ENCODE assay signal across 8 cellular contexts in genomic region chr4:112637552-112637866, GRCh38. TPM values are rescaled to one million over a fixed set of nuclear protein-coding genes. Genes with fewer than 3 reads are reported as not detected.
A peak's percentile ranks its signal among the peaks of the same experiment; 100 is the strongest.
DNase-seq lines count a peak whose midpoint lies in the region; ATAC-seq and TF ChIP-seq lines count a peak whose summit lies in the region.

No MANE protein-coding gene starts in this region.

- H3K9me3 Mint-ChIP-seq in stimulated activated effector memory CD8-positive, alpha-beta T cell treated with anti-CD3 and anti-CD28 coated beads, Interleukin-12 subunit alpha, Interleukin-12 subunit beta, amount 100 ng/mL, for 72 hours: no peaks in the 10 kb centered on the region

- intact Hi-C loops in PC-3 (cut with micrococcal nuclease): loop anchor here (1.0 to 10.0 kb wide), 2 partner anchors 125 to 457 kb away; no protein-coding TSS in a partner anchor
- intact Hi-C loops in spleen (cut with DNase I; ENCODE audit: low total_unique reads): no loop called here

- H3K27me3 ChIP-seq in PC-3 (ENCODE audit: low read length) (no peaks in the 10 kb centered on the region), foreskin keratinocyte (no peaks in the 10 kb centered on the region), spleen (replicated peaks in 1 of 7) (no peaks in the 10 kb centered on the region)

- no peaks in the 10 kb centered on the region for H3K36me3 ChIP-seq in PC-3 (ENCODE audit: low read depth, low read length)
- peaks cover 0 to 35% (median 0%) of the 10 kb centered on the region in 6 donors for H3K36me3 ChIP-seq in spleen

- H2AFZ ChIP-seq in PC-3 (ENCODE audit: low read length): peak overlapping the region; percentile 93

- H3K9ac ChIP-seq in PC-3 (ENCODE audit: low read length): peak overlapping the region; percentile 91

- WGBS in spleen, 5 donors: 0 to 1% (median 1%) methylated on average over 8 of the region's 8 CpGs

- peaks cover 9% of the 10 kb centered on the region for H3K36me3 Mint-ChIP-seq in stimulated activated effector memory CD8-positive, alpha-beta T cell treated with anti-CD3 and anti-CD28 coated beads, Interleukin-12 subunit alpha, Interleukin-12 subunit beta, amount 100 ng/mL, for 72 hours

- DNase-seq in PC-3 (no peak), foreskin keratinocyte (no peak), spleen (no peak), SIG-M5 treated with dmso at 0.1 percent for 504 hours (lab: John Stamatoyannopoulos, UW; ENCODE audit: unreplicated experiment) (no peak)
- DNase-seq in stimulated activated effector memory CD8-positive, alpha-beta T cell treated with anti-CD3 and anti-CD28 coated beads, Interleukin-12 subunit alpha, Interleukin-12 subunit beta, amount 100 ng/mL, for 72 hours (ENCODE audit: low spot score in 2 of 2): no peak
- no peak for DNase-seq in activated CD4-positive, alpha-beta T cell treated with anti-CD3 and anti-CD28 coated beads for 4 hours

- no peaks in the 10 kb centered on the region for H4K20me1 ChIP-seq in PC-3 (ENCODE audit: low read length)

- no peak overlapping the region for H3K4me3 Mint-ChIP-seq in stimulated activated effector memory CD8-positive, alpha-beta T cell treated with anti-CD3 and anti-CD28 coated beads, Interleukin-12 subunit alpha, Interleukin-12 subunit beta, amount 100 ng/mL, for 72 hours

- no peaks in the 10 kb centered on the region for H3K9me2 ChIP-seq in PC-3 (replicated peaks; ENCODE audit: low read length)

- H3K4me3 ChIP-seq in PC-3 (ENCODE audit: low read length) (peak overlapping the region; percentile 81), spleen (peak overlapping the region; percentile 58 to 77 (median 66))

- H3K27ac ChIP-seq in PC-3 (ENCODE audit: low read length) (peak overlapping the region; percentile 80), foreskin keratinocyte (peak overlapping the region; percentile 90), spleen (peak overlapping the region; percentile 88 to 99 (median 96))

- ATAC-seq in GM19467 (IDR thresholded peaks at IDR 0.05; ENCODE audit: unreplicated experiment) (peak; percentile 1), PC-3 (no peak), foreskin keratinocyte (peak; percentile 3), GM21737 (IDR thresholded peaks at IDR 0.05; ENCODE audit: unreplicated experiment) (no peak)
- no peak for ATAC-seq in stimulated activated effector memory CD8-positive, alpha-beta T cell treated with anti-CD3 and anti-CD28 coated beads, Interleukin-12 subunit alpha, Interleukin-12 subunit beta, amount 100 ng/mL, for 72 hours

- no peak for TF ChIP-seq CTCF in PC-3 (conservative IDR thresholded peaks at IDR 0.05; ENCODE audit: low read depth, low read length)
- no peak for TF ChIP-seq CTCF in foreskin keratinocyte (conservative IDR thresholded peaks at IDR 0.05)
- TF ChIP-seq CTCF in spleen (IDR thresholded peaks at IDR 0.05 in 8 of 11, conservative IDR thresholded peaks at IDR 0.05 in 3 of 11): no peak

- peaks cover 18% of the 10 kb centered on the region for H3K4me1 Mint-ChIP-seq in stimulated activated effector memory CD8-positive, alpha-beta T cell treated with anti-CD3 and anti-CD28 coated beads, Interleukin-12 subunit alpha, Interleukin-12 subunit beta, amount 100 ng/mL, for 72 hours

- H3F3A ChIP-seq in PC-3 (ENCODE audit: low read length, unreplicated experiment): no peaks in the 10 kb centered on the region

- TF ChIP-seq POLR2A in spleen (IDR thresholded peaks at IDR 0.05): no peak

- peak overlapping the region; percentile 74 for H3K4me2 ChIP-seq in PC-3 (ENCODE audit: low read length)

- CTCF ChIA-PET in PC-3 (lab: Charles Lee): interaction anchor here (0.7 kb wide), 1 partner anchor 128 kb away, joined by 3 read pairs; no protein-coding TSS in a partner anchor

- H3K9me3 ChIP-seq in PC-3 (ENCODE audit: low read length): no peaks in the 10 kb centered on the region
- H3K9me3 ChIP-seq in spleen: no peaks in the 10 kb centered on the region

- POLR2A ChIA-PET in PC-3 (lab: Charles Lee; ENCODE audit: unreplicated experiment): no interaction called here

- peaks cover 31% of the 10 kb centered on the region for H3K79me2 ChIP-seq in PC-3 (ENCODE audit: low read length)

- BruUV-seq in PC-3 (replicated peaks; lab: Mats Ljungman, UMichigan): TSS peak; percentile 76

- H3K4me1 ChIP-seq in PC-3 (ENCODE audit: insufficient read depth, low read length): no peaks in the 10 kb centered on the region
- H3K4me1 ChIP-seq in foreskin keratinocyte: peaks cover 5% of the 10 kb centered on the region
- H3K4me1 ChIP-seq in spleen: peaks cover 20 to 81% (median 49%) of the 10 kb centered on the region in 6 donors

- no peak overlapping the region for H3K27ac Mint-ChIP-seq in stimulated activated effector memory CD8-positive, alpha-beta T cell treated with anti-CD3 and anti-CD28 coated beads, Interleukin-12 subunit alpha, Interleukin-12 subunit beta, amount 100 ng/mL, for 72 hours

RNA-seq across cellular contexts. Expression of gene LARP7, which starts 0.6 kb away (rescaled TPM):
- 13.0 and 17.1 TPM in 2 replicates for total RNA-seq in PC-3 (2014; rRNA removed)
- total RNA-seq in foreskin keratinocyte: 38.7 and 39.0 TPM in 2 replicates
- 26.2 and 31.0 TPM in 2 replicates for polyA plus RNA-seq in foreskin keratinocyte
- 10 to 100 TPM; 35.4 to 59.5 (median 45.7) TPM for total RNA-seq in spleen
- polyA plus RNA-seq in spleen: 10 to 100 TPM; 45.7 to 56.2 (median 46.0) TPM

RNA-seq across cellular contexts. Expression of gene ZGRF1, which starts 0.8 kb away (rescaled TPM):
- total RNA-seq in PC-3 (2014; rRNA removed): 7.3 and 10.0 TPM in 2 replicates
- total RNA-seq in foreskin keratinocyte: 12.0 and 13.0 TPM in 2 replicates
- 2.6 and 3.7 TPM in 2 replicates for polyA plus RNA-seq in foreskin keratinocyte
- total RNA-seq in spleen: 10 to 100 TPM in 5 of 7 donors, 1 to 10 TPM in 2; 8.5 to 20.8 (median 12.8) TPM
- 1 to 10 TPM; 4.4 to 7.3 (median 5.4) TPM for polyA plus RNA-seq in spleen

Comparison
In these comparisons a context has a peak if more than half of its experiments do, and no peak if none do; other contexts are left out.
1. ATAC-seq: peak in GM19467 (single experiment) and foreskin keratinocyte (single experiment); none in PC-3 (single experiment), stimulated activated effector memory CD8-positive, alpha-beta T cell treated with anti-CD3 and anti-CD28 coated beads, Interleukin-12 subunit alpha, Interleukin-12 subunit beta, amount 100 ng/mL, for 72 hours (single experiment) and GM21737 (single experiment).
2. Peak in every context shown above with its lines, with median percentiles within 50 percentile points of each other: H3K27ac ChIP-seq.